Comparison of ENCODE assay signal across 9 cellular contexts in genomic region chr2:168490916-168491605, GRCh38. TPM values are rescaled to one million over a fixed set of nuclear protein-coding genes. Genes with fewer than 3 reads are reported as not detected.
DNase-seq lines count a peak whose midpoint lies in the region; ATAC-seq and TF ChIP-seq lines count a peak whose summit lies in the region.
"Had no signal": no experiment of that assay in that cellular context is flagged by ENCODE, and none has a peak within 500 bp of the region (broad histone marks: within the 10 kb centered on the region; RNA-seq: fewer than 3 reads in every experiment).

No MANE protein-coding gene starts in this region.

- H3K27me3 ChIP-seq in right lobe of liver: no peaks in the 10 kb centered on the region

- no peak overlapping the region for H3K4me3 ChIP-seq in right lobe of liver

- ATAC-seq in HG02759 (IDR thresholded peaks at IDR 0.05; ENCODE audit: unreplicated experiment): peak; percentile 18
- peak; percentile 43 for ATAC-seq in activated T-helper 17 cell treated with anti-CD3 and anti-CD28 coated beads, Interleukin-2, amount 50 U/mL, for 72 hours (replicated peaks)
- ATAC-seq in right lobe of liver: peak; percentile 42 to 48 (median 44)
- ATAC-seq in HG03025 (IDR thresholded peaks at IDR 0.05; ENCODE audit: low FRiP score, unreplicated experiment): no peak

- CTCF ChIA-PET in RWPE1 (lab: Yijun Ruan, JAX): interaction anchor here (1.0 kb wide), 1 partner anchor 8 kb away, joined by 4 read pairs; no protein-coding TSS in a partner anchor

- H3K27ac ChIP-seq in right lobe of liver (peak overlapping the region in 2 of 3 donors; percentile 6 to 30), RWPE1 (no peak overlapping the region)

- WGBS in right lobe of liver (ENCODE audit: insufficient coverage, low coverage, low lambda C conversion rate, missing lambda C conversion rate): 35% methylated on average over 4 of the region's 4 CpGs

- no peak for TF ChIP-seq POLR2A in right lobe of liver (IDR thresholded peaks at IDR 0.05)

- peak overlapping the region; percentile 89 for H3K27ac Mint-ChIP-seq in activated T-helper 17 cell treated with anti-CD3 and anti-CD28 coated beads, Interleukin-2, amount 50 U/mL, for 72 hours

- TF ChIP-seq CTCF in right lobe of liver (IDR thresholded peaks at IDR 0.05): no peak
- TF ChIP-seq CTCF in RWPE1 (conservative IDR thresholded peaks at IDR 0.05; ENCODE audit: low read depth): no peak

- peaks cover 0 to 17% (median 0%) of the 10 kb centered on the region in 4 donors for H3K4me1 ChIP-seq in right lobe of liver

- H3K9me3 ChIP-seq in right lobe of liver: no peaks in the 10 kb centered on the region

- no peaks in the 10 kb centered on the region for H3K36me3 ChIP-seq in right lobe of liver

- peaks cover 33% of the 10 kb centered on the region for H3K4me1 Mint-ChIP-seq in activated T-helper 17 cell treated with anti-CD3 and anti-CD28 coated beads, Interleukin-2, amount 50 U/mL, for 72 hours

- no peaks in the 10 kb centered on the region for H3K36me3 Mint-ChIP-seq in activated T-helper 17 cell treated with anti-CD3 and anti-CD28 coated beads, Interleukin-2, amount 50 U/mL, for 72 hours (ENCODE audit: low read depth)

- H3K9me3 Mint-ChIP-seq in activated T-helper 17 cell treated with anti-CD3 and anti-CD28 coated beads, Interleukin-2, amount 50 U/mL, for 72 hours: no peaks in the 10 kb centered on the region

- POLR2A ChIA-PET in RWPE1 (lab: Yijun Ruan, JAX; ENCODE audit: low non-redundant PET): no interaction called here

- no peaks in the 10 kb centered on the region for H3K27me3 Mint-ChIP-seq in activated T-helper 17 cell treated with anti-CD3 and anti-CD28 coated beads, Interleukin-2, amount 50 U/mL, for 72 hours

- DNase-seq in AML-193 (lab: John Stamatoyannopoulos, UW) (peak; percentile 55 to 64), right lobe of liver (no peak), NCI-H1092 (lab: John Stamatoyannopoulos, UW) (no peak), 8988T (no peak), RWPE1 (ENCODE audit: low spot score) (no peak)
- DNase-seq: NCI-H2029 treated with DMSO at 0.1 percent for 48 hours had no signal

- intact Hi-C loops in right lobe of liver (cut with DNase I): no loop called here

- peak overlapping the region; percentile 65 for H3K4me3 Mint-ChIP-seq in activated T-helper 17 cell treated with anti-CD3 and anti-CD28 coated beads, Interleukin-2, amount 50 U/mL, for 72 hours

RNA-seq across cellular contexts. Expression of gene CERS6, which starts 35.0 kb away (rescaled TPM):
- total RNA-seq in activated T-helper 17 cell treated with anti-CD3 and anti-CD28 coated beads, Interleukin-2, amount 50 U/mL, for 72 hours: 10 to 100 TPM in 1 of 2 donors, 1 to 10 TPM in 1; 7.7 to 21.5 TPM
- total RNA-seq in right lobe of liver: 10 to 100 TPM; 10.4 to 30.1 (median 15.6) TPM

Comparison
In these comparisons a context has a peak if more than half of its experiments do, and no peak if none do; other contexts are left out.
1. DNase-seq: peak in AML-193 (2 of 2); none in right lobe of liver (0 of 3), NCI-H1092 (single experiment), 8988T (single experiment) and RWPE1 (single experiment).